In genomic region chr17:77735051-77735340, GRCh38 we compare ENCODE assay signal across 1 cellular context.
TF ChIP-seq lines count a peak whose summit lies in the region.

No MANE protein-coding gene starts in this region.

TF ChIP-seq in IMR-90, 13 proteins besides CTCF, POLR2A, EP300 and RAD21 (continued from another document):
- no peak for TF ChIP-seq MXI1 (IDR thresholded peaks at IDR 0.05; ENCODE audit: borderline replicate concordance, low read depth, low read length)
- TF ChIP-seq SMC3 (IDR thresholded peaks at IDR 0.05; ENCODE audit: low read depth, low read length) = no peak
- no peak for TF ChIP-seq MAFK (IDR thresholded peaks at IDR 0.05; ENCODE audit: low read depth, low read length)
- TF ChIP-seq, protein P1, sequence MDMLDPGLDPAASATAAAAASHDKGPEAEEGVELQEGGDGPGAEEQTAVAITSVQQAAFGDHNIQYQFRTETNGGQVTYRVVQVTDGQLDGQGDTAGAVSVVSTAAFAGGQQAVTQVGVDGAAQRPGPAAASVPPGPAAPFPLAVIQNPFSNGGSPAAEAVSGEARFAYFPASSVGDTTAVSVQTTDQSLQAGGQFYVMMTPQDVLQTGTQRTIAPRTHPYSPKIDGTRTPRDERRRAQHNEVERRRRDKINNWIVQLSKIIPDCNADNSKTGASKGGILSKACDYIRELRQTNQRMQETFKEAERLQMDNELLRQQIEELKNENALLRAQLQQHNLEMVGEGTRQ (IDR thresholded peaks at IDR 0.05; ENCODE audit: low read depth, low read length) = no peak
- TF ChIP-seq MAZ (IDR thresholded peaks at IDR 0.05; ENCODE audit: borderline replicate concordance, low read depth, low read length) = no peak
- no peak for TF ChIP-seq RCOR1 (IDR thresholded peaks at IDR 0.05; ENCODE audit: insufficient replicate concordance, low read length)
- TF ChIP-seq RFX5 (IDR thresholded peaks at IDR 0.05; ENCODE audit: low read depth, low read length) = no peak
- TF ChIP-seq CHD1 (IDR thresholded peaks at IDR 0.05; ENCODE audit: low read depth, low read length) = no peak
